24 cellular contexts compared by ENCODE assay signal in the genomic region with DNA sequence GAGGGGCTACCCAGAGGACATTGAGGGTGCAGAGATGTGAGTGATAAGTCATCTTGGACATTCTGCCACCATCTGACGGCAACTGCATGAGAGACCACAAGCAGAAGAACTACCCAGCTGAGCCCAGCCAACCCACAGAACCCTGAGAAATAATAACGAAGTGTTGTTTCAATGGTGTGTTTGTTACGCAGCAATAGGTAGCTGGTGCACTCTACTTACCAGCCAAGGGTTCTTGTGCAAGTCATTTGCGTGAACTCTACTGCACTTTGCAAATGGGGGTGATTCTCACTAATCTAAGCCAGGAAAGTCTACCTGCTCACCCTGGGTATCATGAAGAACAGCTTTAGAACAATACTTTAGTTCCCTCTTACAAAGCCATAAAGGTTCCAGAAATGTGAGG. TPM values are rescaled to one million over a fixed set of nuclear protein-coding genes. Genes with fewer than 3 reads are reported as not detected.
DNase-seq lines count a peak whose midpoint lies in the region; ATAC-seq, FAIRE-seq and TF ChIP-seq lines count a peak whose summit lies in the region.
"Had no signal": no experiment of that assay in that cellular context is flagged by ENCODE, and none has a peak within 500 bp of the region (broad histone marks: within the 10 kb centered on the region; RNA-seq: fewer than 3 reads in every experiment).

No MANE protein-coding gene starts in this region.

- H3K23ac ChIP-seq in neuronal stem cell (ENCODE audit: low read depth, low read length, poor library complexity), result no peak overlapping the region

- no peak overlapping the region for H3K14ac ChIP-seq in neuronal stem cell (ENCODE audit: low read length)

- H3K4me2 ChIP-seq in K562 (ENCODE audit: insufficient read depth, low read length), result no peak overlapping the region
- H3K4me2 ChIP-seq in neuronal stem cell (ENCODE audit: insufficient read depth, low read length, poor library complexity, severe bottlenecking), result no peak overlapping the region
- H3K4me2 ChIP-seq: BLaER1 had no signal

- no peak overlapping the region for H2BK5ac ChIP-seq in neuronal stem cell (ENCODE audit: low read length)

- FAIRE-seq in K562 (lab: Jason Lieb, UNC), result no peak
- FAIRE-seq: A204.1, GM12878, GM19239 had no signal

- in situ Hi-C loops in K562 (cut with MboI), result no loop called here

- peak overlapping the region; percentile 33 for H2AK5ac ChIP-seq in neuronal stem cell (ENCODE audit: low read depth, low read length)

- H3K36me3 ChIP-seq in left ventricle myocardium inferior (peaks cover 16% of the 10 kb centered on the region), heart left ventricle (peaks cover 0 to 8% (median 0%) of the 10 kb centered on the region in 9 donors), K562 (ENCODE audit: control insufficient read depth, insufficient read depth, low read length) (no peaks in the 10 kb centered on the region), neuronal stem cell (replicated peaks in 1 of 2; ENCODE audit: control insufficient read depth in 2 of 2, insufficient read depth in 2 of 2, low read length in 2 of 2) (no peaks in the 10 kb centered on the region)
- H3K36me3 ChIP-seq: BLaER1 had no signal

- H3K9me1 ChIP-seq in K562 (ENCODE audit: control insufficient read depth, insufficient read depth, low read length), result no peaks in the 10 kb centered on the region

- no peak overlapping the region for H3K4ac ChIP-seq in neuronal stem cell (ENCODE audit: low read length)

- CTCF ChIA-PET in K562 (lab: Yijun Ruan, JAX; ENCODE audit: low intra/inter-chr PET ratio), result no interaction called here

- no peak overlapping the region for H3K18ac ChIP-seq in neuronal stem cell (ENCODE audit: low read length)

- no peak overlapping the region for H2BK12ac ChIP-seq in neuronal stem cell (ENCODE audit: low read length)

- WGBS in heart left ventricle, 4 donors, result 97 to 98% (median 97%) methylated on average over 4 of the region's 4 CpGs
- 20% methylated on average over 4 of the region's 4 CpGs for WGBS in K562 (ENCODE audit: insufficient coverage, low coverage, missing lambda C conversion rate)
- WGBS in neuronal stem cell (ENCODE audit: extremely low coverage in 2 of 2, insufficient read length in 2 of 2, insufficient replicate concordance in 1 of 2), 2 donors, result no CpG with 5 or more reads among the region's 4 CpGs

- POLR2A ChIA-PET in K562 (lab: Yijun Ruan, JAX), result no interaction called here

- H2BK15ac ChIP-seq in neuronal stem cell (ENCODE audit: low read length), result no peak overlapping the region

- peaks cover 2% of the 10 kb centered on the region for H3K79me1 ChIP-seq in neuronal stem cell (ENCODE audit: low read depth, low read length)

- H3K4me3 ChIP-seq in left ventricle myocardium inferior (no peak overlapping the region), heart left ventricle (no peak overlapping the region), K562 (no peak overlapping the region), neuronal stem cell (ENCODE audit: low read length in 2 of 2) (no peak overlapping the region)
- H3K4me3 ChIP-seq: BLaER1, GM12878, GM23248 had no signal

- DNase-seq in left ventricle myocardium inferior, result peak; percentile 0
- DNase-seq in heart left ventricle, result no peak
- no peak for DNase-seq in K562 (ENCODE audit: extremely low read depth in 1 of 4, low spot score in 3 of 4)
- DNase-seq in neuronal stem cell (ENCODE audit: low spot score), result no peak
- DNase-seq in amniotic stem cell (lab: John Stamatoyannopoulos, UW), result no peak
- DNase-seq in T-helper 9 cell, result no peak
- no peak for DNase-seq in NCI-H526 treated with DMSO at 0.1 percent for 48 hours (lab: John Stamatoyannopoulos, UW)
- DNase-seq: Caco-2; CD4-positive, CD25-positive, alpha-beta regulatory T cell; CD8-positive, alpha-beta T cell; DMS 273 treated with DMSO at 0.1 percent for 48 hours; DMS79; EL; GDM1; GM23248; H9; HFFc6 had no signal

- H3K27ac ChIP-seq in left ventricle myocardium inferior (replicated peaks) (no peak overlapping the region), heart left ventricle (no peak overlapping the region), K562 (ENCODE audit: extremely low read depth, low read depth, low read length) (no peak overlapping the region), neuronal stem cell (replicated peaks; ENCODE audit: low read length) (no peak overlapping the region)
- H3K27ac ChIP-seq: 22Rv1, BLaER1, C4-2B, GM23248 had no signal

- no peak for ATAC-seq in heart left ventricle
- no peak for ATAC-seq in K562
- ATAC-seq: CD8-positive, alpha-beta T cell; GM12878; HCT116 had no signal

- H4K8ac ChIP-seq in neuronal stem cell (ENCODE audit: low read depth, low read length), result no peak overlapping the region

- TF ChIP-seq POLR2A in heart left ventricle (IDR thresholded peaks at IDR 0.05) (no peak), K562 (conservative IDR thresholded peaks at IDR 0.05) (no peak)

- no peak overlapping the region for H2AFZ ChIP-seq in K562 (ENCODE audit: low read depth, low read length)
- H2AFZ ChIP-seq in neuronal stem cell (ENCODE audit: low read length), result no peak overlapping the region
- H2AFZ ChIP-seq: GM23248 had no signal

- H3K9ac ChIP-seq in K562 (ENCODE audit: insufficient read depth in 1 of 2, low read depth in 2 of 2, low read length in 2 of 2) (no peak overlapping the region), neuronal stem cell (ENCODE audit: low read depth, low read length, poor library complexity) (no peak overlapping the region)
- H3K9ac ChIP-seq: BLaER1, GM23248 had no signal

- H3K79me2 ChIP-seq in K562 (ENCODE audit: control insufficient read depth, insufficient read depth, low read length), result no peaks in the 10 kb centered on the region

- intact Hi-C loops in left ventricle myocardium inferior (cut with micrococcal nuclease), result no loop called here
- intact Hi-C loops in heart left ventricle (cut with DNase I), result no loop called here
- intact Hi-C loops in K562 (cut with micrococcal nuclease), result no loop called here

- no peaks in the 10 kb centered on the region for H4K20me1 ChIP-seq in K562 (replicated peaks; ENCODE audit: control insufficient read depth, insufficient read depth, low read length)
- H4K20me1 ChIP-seq: BLaER1 had no signal

- H3K4me1 ChIP-seq in left ventricle myocardium inferior (peaks cover 28% of the 10 kb centered on the region), heart left ventricle (peaks cover 0 to 45% (median 10%) of the 10 kb centered on the region in 12 donors), K562 (replicated peaks in 1 of 2; ENCODE audit: control insufficient read depth in 2 of 2, insufficient read depth in 2 of 2, low read length in 2 of 2) (no peaks in the 10 kb centered on the region), neuronal stem cell (ENCODE audit: control insufficient read depth in 2 of 2, insufficient read depth in 1 of 2, low read depth in 1 of 2, low read length in 2 of 2) (no peaks in the 10 kb centered on the region)
- H3K4me1 ChIP-seq: Caco-2 had no signal

- H3K27me3 ChIP-seq in left ventricle myocardium inferior (ENCODE audit: low read depth) (no peaks in the 10 kb centered on the region), heart left ventricle (no peaks in the 10 kb centered on the region), K562 (ENCODE audit: control insufficient read depth in 2 of 2, insufficient read depth in 2 of 2, low read length in 2 of 2) (peaks cover 0 to 35% of the 10 kb centered on the region in 2 experiments; a peak in 3 of 5 replicates), neuronal stem cell (ENCODE audit: control insufficient read depth in 3 of 3, insufficient read depth in 3 of 3, low read depth in 1 of 3, low read length in 3 of 3) (peaks cover 0 to 4% (median 0%) of the 10 kb centered on the region in 3 experiments)
- H3K27me3 ChIP-seq: BLaER1 had no signal

- H2BK120ac ChIP-seq in neuronal stem cell (ENCODE audit: low read depth, low read length), result no peak overlapping the region

- TF ChIP-seq RAD21 in K562 (CRISPR knock-in tag; conservative IDR thresholded peaks at IDR 0.05 in 1 of 2, IDR thresholded peaks at IDR 0.05 in 1 of 2), result no peak

- BruUV-seq in K562 (replicated peaks; lab: Mats Ljungman, UMichigan), result no TSS peak

- TF ChIP-seq EP300 in K562 (IDR thresholded peaks at IDR 0.05; ENCODE audit: low read length), result no peak

- H3K9me3 ChIP-seq in left ventricle myocardium inferior (replicated peaks) (peaks cover 12% of the 10 kb centered on the region), heart left ventricle (peaks cover 0 to 23% (median 2%) of the 10 kb centered on the region in 12 donors), K562 (replicated peaks; ENCODE audit: control insufficient read depth, insufficient read depth, low read depth, low read length) (peaks cover 7% of the 10 kb centered on the region), neuronal stem cell (replicated peaks in 1 of 2; ENCODE audit: control insufficient read depth in 2 of 2, insufficient read depth in 1 of 2, low read depth in 1 of 2, low read length in 2 of 2) (peaks cover 10 to 12% of the 10 kb centered on the region in 2 donors)

- TF ChIP-seq CTCF in left ventricle myocardium inferior (IDR thresholded peaks at IDR 0.05; ENCODE audit: borderline replicate concordance) (no peak), heart left ventricle (IDR thresholded peaks at IDR 0.05) (no peak), K562 (IDR thresholded peaks at IDR 0.05 in 2 of 3, conservative IDR thresholded peaks at IDR 0.05 in 1 of 3; ENCODE audit: insufficient read depth in 2 of 3, low read depth in 1 of 3, low read length in 3 of 3) (no peak)

- H4K91ac ChIP-seq in neuronal stem cell (ENCODE audit: low read depth, low read length, poor library complexity), result no peak overlapping the region

RNA-seq across cellular contexts. Expression of a gene that starts 15.8 kb away (rescaled TPM):
- 8.9 TPM for total RNA-seq in left ventricle myocardium inferior
- 10 to 100 TPM in 7 of 9 donors, 1 to 10 TPM in 2; 8.1 to 15.8 (median 12.6) TPM for total RNA-seq in heart left ventricle
- polyA plus RNA-seq in heart left ventricle, result 1 to 10 TPM; 5.9 to 6.9 TPM
- 0.14 and 0.19 TPM in 2 replicates for total RNA-seq in K562 (2011; cell fraction: chromatin; rRNA removed; ENCODE audit: low replicate concordance)
- total RNA-seq in K562 (2011; cell fraction: nucleolus; rRNA removed), result 0.13 and 0.33 TPM in 2 replicates
- total RNA-seq in K562 (2011; cell fraction: nucleoplasm; rRNA removed), result not detected in 2 replicates
- total RNA-seq in K562 (2014; rRNA removed), result not detected in 2 replicates
- total RNA-seq in K562 (2014; rRNA removed; fragmentation: Illumina TruSeq; extraction: Trizol), result not detected in 2 replicates
- total RNA-seq in K562 (2015; rRNA removed; fragmentation: Illumina TruSeq; extraction: Trizol), result not detected in 2 replicates
- total RNA-seq in K562 (2021), result 0.04 and 0.09 TPM in 2 replicates
- not detected in 2 replicates for polyA plus RNA-seq in K562 (2011; rRNA removed)
- polyA plus RNA-seq in K562 (2011; cell fraction: cytosol; rRNA removed), result 0.01 and 0.03 TPM in 2 replicates
- 0.01 TPM in 1 of 2 replicates, not detected in the other for polyA plus RNA-seq in K562 (2011; cell fraction: nucleus; rRNA removed)
- polyA plus RNA-seq in K562 (2012), result 0.01 TPM in 2 replicates
- polyA plus RNA-seq in K562 (2014; fragmentation: Illumina TruSeq; extraction: Trizol), result not detected in 2 replicates
- under 1 TPM in 1 of 2 experiments, not detected in 1; under 0.01 TPM for polyA plus RNA-seq in K562 (2014; fragmentation: Nextera tagmentation; extraction: Ambion mirVana)
- not detected in 2 replicates for polyA plus RNA-seq in K562 (2014; rRNA removed)
- not detected in 2 replicates for polyA minus RNA-seq in K562 (2011; rRNA and poly(A)+ RNA removed)
- not detected in 2 replicates for polyA minus RNA-seq in K562 (2011; cell fraction: cytosol; rRNA and poly(A)+ RNA removed)
- 0.13 TPM in 1 of 2 replicates, not detected in the other for polyA minus RNA-seq in K562 (2011; cell fraction: nucleus; rRNA and poly(A)+ RNA removed)
- 6.6 TPM for polyA plus RNA-seq in neuronal stem cell (2013, experiment 1 of 2)
- polyA plus RNA-seq in neuronal stem cell (2013, experiment 2 of 2), result 7.3 TPM
